ENCODE assay signal across 1 cellular context in the genomic region with DNA sequence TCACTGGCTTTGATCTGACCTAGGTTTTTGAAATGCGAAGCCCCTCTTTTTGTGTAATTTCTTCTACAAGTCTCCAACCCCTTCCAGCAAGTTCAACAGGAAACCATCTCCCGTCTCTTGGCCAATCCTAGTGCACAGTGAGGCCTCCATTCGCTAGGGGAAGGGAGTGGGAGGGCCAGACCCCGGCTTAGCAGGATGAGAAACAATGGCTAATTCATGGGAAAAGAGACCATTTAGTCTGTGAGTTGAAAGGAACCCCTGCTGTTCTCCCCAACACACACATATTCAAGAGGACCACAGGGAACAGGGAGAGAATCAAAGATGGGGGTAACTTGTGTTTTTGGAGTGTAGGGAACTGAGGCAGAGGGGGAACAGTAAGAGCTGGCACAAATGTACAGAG.
TF ChIP-seq lines count a peak whose summit lies in the region.

No MANE protein-coding gene starts in this region.

TF ChIP-seq in WTC11, 78 proteins besides CTCF, POLR2A, EP300 and RAD21 (continued from another document):
- TF ChIP-seq, protein P1, sequence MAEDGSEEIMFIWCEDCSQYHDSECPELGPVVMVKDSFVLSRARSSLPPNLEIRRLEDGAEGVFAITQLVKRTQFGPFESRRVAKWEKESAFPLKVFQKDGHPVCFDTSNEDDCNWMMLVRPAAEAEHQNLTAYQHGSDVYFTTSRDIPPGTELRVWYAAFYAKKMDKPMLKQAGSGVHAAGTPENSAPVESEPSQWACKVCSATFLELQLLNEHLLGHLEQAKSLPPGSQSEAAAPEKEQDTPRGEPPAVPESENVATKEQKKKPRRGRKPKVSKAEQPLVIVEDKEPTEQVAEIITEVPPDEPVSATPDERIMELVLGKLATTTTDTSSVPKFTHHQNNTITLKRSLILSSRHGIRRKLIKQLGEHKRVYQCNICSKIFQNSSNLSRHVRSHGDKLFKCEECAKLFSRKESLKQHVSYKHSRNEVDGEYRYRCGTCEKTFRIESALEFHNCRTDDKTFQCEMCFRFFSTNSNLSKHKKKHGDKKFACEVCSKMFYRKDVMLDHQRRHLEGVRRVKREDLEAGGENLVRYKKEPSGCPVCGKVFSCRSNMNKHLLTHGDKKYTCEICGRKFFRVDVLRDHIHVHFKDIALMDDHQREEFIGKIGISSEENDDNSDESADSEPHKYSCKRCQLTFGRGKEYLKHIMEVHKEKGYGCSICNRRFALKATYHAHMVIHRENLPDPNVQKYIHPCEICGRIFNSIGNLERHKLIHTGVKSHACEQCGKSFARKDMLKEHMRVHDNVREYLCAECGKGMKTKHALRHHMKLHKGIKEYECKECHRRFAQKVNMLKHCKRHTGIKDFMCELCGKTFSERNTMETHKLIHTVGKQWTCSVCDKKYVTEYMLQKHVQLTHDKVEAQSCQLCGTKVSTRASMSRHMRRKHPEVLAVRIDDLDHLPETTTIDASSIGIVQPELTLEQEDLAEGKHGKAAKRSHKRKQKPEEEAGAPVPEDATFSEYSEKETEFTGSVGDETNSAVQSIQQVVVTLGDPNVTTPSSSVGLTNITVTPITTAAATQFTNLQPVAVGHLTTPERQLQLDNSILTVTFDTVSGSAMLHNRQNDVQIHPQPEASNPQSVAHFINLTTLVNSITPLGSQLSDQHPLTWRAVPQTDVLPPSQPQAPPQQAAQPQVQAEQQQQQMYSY (CRISPR knock-in tag; IDR thresholded peaks at IDR 0.05), result no peak
- TF ChIP-seq OVOL2 (CRISPR knock-in tag; IDR thresholded peaks at IDR 0.05; ENCODE audit: borderline replicate concordance) (no peak), ZNF423 (CRISPR knock-in tag; IDR thresholded peaks at IDR 0.05) (no peak), FOXJ3 (CRISPR knock-in tag; IDR thresholded peaks at IDR 0.05; ENCODE audit: borderline replicate concordance) (no peak), MXD4 (CRISPR knock-in tag; IDR thresholded peaks at IDR 0.05; ENCODE audit: borderline replicate concordance) (no peak), NR3C1 (CRISPR knock-in tag; conservative IDR thresholded peaks at IDR 0.05; ENCODE audit: low read depth) (no peak), NR2C2 (CRISPR knock-in tag; IDR thresholded peaks at IDR 0.05) (no peak)
- TF ChIP-seq, protein P2, sequence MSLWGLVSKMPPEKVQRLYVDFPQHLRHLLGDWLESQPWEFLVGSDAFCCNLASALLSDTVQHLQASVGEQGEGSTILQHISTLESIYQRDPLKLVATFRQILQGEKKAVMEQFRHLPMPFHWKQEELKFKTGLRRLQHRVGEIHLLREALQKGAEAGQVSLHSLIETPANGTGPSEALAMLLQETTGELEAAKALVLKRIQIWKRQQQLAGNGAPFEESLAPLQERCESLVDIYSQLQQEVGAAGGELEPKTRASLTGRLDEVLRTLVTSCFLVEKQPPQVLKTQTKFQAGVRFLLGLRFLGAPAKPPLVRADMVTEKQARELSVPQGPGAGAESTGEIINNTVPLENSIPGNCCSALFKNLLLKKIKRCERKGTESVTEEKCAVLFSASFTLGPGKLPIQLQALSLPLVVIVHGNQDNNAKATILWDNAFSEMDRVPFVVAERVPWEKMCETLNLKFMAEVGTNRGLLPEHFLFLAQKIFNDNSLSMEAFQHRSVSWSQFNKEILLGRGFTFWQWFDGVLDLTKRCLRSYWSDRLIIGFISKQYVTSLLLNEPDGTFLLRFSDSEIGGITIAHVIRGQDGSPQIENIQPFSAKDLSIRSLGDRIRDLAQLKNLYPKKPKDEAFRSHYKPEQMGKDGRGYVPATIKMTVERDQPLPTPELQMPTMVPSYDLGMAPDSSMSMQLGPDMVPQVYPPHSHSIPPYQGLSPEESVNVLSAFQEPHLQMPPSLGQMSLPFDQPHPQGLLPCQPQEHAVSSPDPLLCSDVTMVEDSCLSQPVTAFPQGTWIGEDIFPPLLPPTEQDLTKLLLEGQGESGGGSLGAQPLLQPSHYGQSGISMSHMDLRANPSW (CRISPR knock-in tag; conservative IDR thresholded peaks at IDR 0.05; ENCODE audit: low read depth), result no peak
- TF ChIP-seq, protein P3, sequence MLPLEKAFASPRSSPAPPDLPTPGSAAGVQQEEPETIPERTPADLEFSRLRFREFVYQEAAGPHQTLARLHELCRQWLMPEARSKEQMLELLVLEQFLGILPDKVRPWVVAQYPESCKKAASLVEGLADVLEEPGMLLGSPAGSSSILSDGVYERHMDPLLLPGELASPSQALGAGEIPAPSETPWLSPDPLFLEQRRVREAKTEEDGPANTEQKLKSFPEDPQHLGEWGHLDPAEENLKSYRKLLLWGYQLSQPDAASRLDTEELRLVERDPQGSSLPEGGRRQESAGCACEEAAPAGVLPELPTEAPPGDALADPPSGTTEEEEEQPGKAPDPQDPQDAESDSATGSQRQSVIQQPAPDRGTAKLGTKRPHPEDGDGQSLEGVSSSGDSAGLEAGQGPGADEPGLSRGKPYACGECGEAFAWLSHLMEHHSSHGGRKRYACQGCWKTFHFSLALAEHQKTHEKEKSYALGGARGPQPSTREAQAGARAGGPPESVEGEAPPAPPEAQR (CRISPR knock-in tag; IDR thresholded peaks at IDR 0.05), result no peak
- TF ChIP-seq, protein P4, sequence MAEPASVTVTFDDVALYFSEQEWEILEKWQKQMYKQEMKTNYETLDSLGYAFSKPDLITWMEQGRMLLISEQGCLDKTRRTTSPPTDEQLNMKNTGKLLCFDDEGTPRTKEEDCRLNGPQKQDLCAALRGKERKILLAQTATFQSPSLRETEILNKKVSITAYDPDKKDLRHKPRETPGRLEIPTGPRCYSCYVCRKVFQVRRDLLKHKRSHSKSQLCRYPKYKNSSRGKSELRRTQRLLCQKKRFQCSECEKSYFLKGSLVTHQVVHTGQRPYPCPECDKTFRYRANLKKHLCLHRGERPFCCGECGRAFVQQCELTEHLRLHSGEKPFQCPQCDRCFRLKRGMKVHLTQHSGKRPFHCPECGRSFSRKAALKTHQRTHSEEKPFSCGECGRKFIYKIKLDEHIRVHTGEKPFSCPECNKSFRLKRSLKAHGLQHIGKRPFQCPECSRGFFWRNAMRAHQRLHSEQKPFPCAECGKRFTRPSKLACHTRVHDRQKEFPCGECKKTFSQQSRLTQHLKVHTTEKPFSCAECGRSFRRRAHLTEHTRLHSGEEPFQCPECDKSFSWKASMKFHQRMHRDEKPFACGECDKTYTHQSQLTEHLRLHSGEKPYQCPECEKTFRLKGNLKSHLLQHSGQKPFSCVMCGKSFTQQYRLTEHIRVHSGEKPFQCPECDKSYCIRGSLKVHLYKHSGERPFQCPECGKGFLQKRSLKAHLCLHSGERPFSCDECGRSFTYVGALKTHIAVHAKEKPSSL (CRISPR knock-in tag; conservative IDR thresholded peaks at IDR 0.05), result no peak
- TF ChIP-seq, protein P5, sequence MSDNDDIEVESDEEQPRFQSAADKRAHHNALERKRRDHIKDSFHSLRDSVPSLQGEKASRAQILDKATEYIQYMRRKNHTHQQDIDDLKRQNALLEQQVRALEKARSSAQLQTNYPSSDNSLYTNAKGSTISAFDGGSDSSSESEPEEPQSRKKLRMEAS (CRISPR knock-in tag; IDR thresholded peaks at IDR 0.05), result no peak
- TF ChIP-seq, protein P6, sequence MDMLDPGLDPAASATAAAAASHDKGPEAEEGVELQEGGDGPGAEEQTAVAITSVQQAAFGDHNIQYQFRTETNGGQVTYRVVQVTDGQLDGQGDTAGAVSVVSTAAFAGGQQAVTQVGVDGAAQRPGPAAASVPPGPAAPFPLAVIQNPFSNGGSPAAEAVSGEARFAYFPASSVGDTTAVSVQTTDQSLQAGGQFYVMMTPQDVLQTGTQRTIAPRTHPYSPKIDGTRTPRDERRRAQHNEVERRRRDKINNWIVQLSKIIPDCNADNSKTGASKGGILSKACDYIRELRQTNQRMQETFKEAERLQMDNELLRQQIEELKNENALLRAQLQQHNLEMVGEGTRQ (CRISPR knock-in tag; IDR thresholded peaks at IDR 0.05), result no peak
